8 cellular contexts compared by ENCODE assay signal in genomic region chr2:178195390-178196166, GRCh38. TPM values are rescaled to one million over a fixed set of nuclear protein-coding genes. Genes with fewer than 3 reads are reported as not detected.
DNase-seq lines count a peak whose midpoint lies in the region; ATAC-seq and TF ChIP-seq lines count a peak whose summit lies in the region.

No MANE protein-coding gene starts in this region.

- peak overlapping the region; percentile 79 for H3K4me3 ChIP-seq in AG04449 (ENCODE audit: low read depth, low read length)

- intact Hi-C loops in MCF 10A (cut with micrococcal nuclease), result loop anchor here (1.0 to 10.0 kb wide), 4 partner anchors 37 to 219 kb away; no protein-coding TSS in a partner anchor
- intact Hi-C loops in left colon (cut with DNase I, micrococcal nuclease), result loop anchor here in 1 of 2 donors (10.0 kb wide), 1 partner anchor 61 kb away; no protein-coding TSS in a partner anchor

- CTCF ChIA-PET in AG04449 (lab: Yijun Ruan, JAX) (interaction anchor here (1.0 to 2.1 kb wide), 5 partner anchors 10 to 219 kb away, joined by 3 to 11 read pairs (median 4); no protein-coding TSS in a partner anchor), MCF 10A (lab: Yijun Ruan, JAX) (interaction anchor here (0.6 to 2.5 kb wide), 20 partner anchors 12 to 223 kb away, joined by 3 to 19 read pairs (median 3); partner anchors contain the start of gene RBM45)

- H3K9me3 Mint-ChIP-seq in MCF 10A (ENCODE audit: unreplicated experiment), result no peaks in the 10 kb centered on the region
- no peaks in the 10 kb centered on the region for H3K9me3 Mint-ChIP-seq in mesothelial cell of epicardium

- no peak for DNase-seq in AG04449 (ENCODE audit: low read depth, low spot score)
- peak; percentile 8 for DNase-seq in HT-29 (ENCODE audit: low spot score)
- no peak for DNase-seq in MCF 10A (ENCODE audit: unreplicated experiment)
- DNase-seq in mesothelial cell of epicardium (ENCODE audit: low spot score in 2 of 2, unreplicated experiment in 2 of 2), result no peak
- DNase-seq in amniotic stem cell (lab: John Stamatoyannopoulos, UW), result no peak
- DNase-seq in activated effector memory CD4-positive, alpha-beta T cell treated with anti-CD3 and anti-CD28 coated beads, Interleukin-2, amount 50 U/mL, for 16 hours, result no peak
- no peak for DNase-seq in ureter (ENCODE audit: low spot score)
- DNase-seq in left colon, result no peak

- no peak for TF ChIP-seq CTCF in AG04449 (IDR thresholded peaks at IDR 0.05; ENCODE audit: insufficient read depth, low read length, missing control alignments)
- TF ChIP-seq CTCF in MCF 10A (IDR thresholded peaks at IDR 0.05; ENCODE audit: unreplicated experiment), result no peak
- no peak for TF ChIP-seq CTCF in mesothelial cell of epicardium (IDR thresholded peaks at IDR 0.05; ENCODE audit: unreplicated experiment)

- H3K36me3 Mint-ChIP-seq in MCF 10A (ENCODE audit: insufficient read depth, unreplicated experiment) (peaks cover 4% of the 10 kb centered on the region), mesothelial cell of epicardium (no peaks in the 10 kb centered on the region)

- TSS peak; percentile 38 for BruUV-seq in MCF 10A (replicated peaks; lab: Mats Ljungman, UMichigan)

- H3K27me3 Mint-ChIP-seq in MCF 10A (ENCODE audit: insufficient read depth, unreplicated experiment), result no peaks in the 10 kb centered on the region
- H3K27me3 Mint-ChIP-seq in mesothelial cell of epicardium (ENCODE audit: low read depth), result peaks cover 51% of the 10 kb centered on the region

- H3K27ac Mint-ChIP-seq in MCF 10A (ENCODE audit: low read depth, unreplicated experiment) (no peak overlapping the region), mesothelial cell of epicardium (no peak overlapping the region)

- ATAC-seq in left colon, result no peak

- H3K4me1 Mint-ChIP-seq in MCF 10A (ENCODE audit: insufficient read depth, unreplicated experiment), result peaks cover 21% of the 10 kb centered on the region
- peaks cover 10% of the 10 kb centered on the region for H3K4me1 Mint-ChIP-seq in mesothelial cell of epicardium

- H3K4me3 Mint-ChIP-seq in MCF 10A (ENCODE audit: unreplicated experiment) (peak overlapping the region; percentile 87), mesothelial cell of epicardium (peak overlapping the region; percentile 70)

- POLR2A ChIA-PET in AG04449 (lab: Yijun Ruan, JAX), result interaction anchor here (2.3 kb wide), 1 partner anchor 10 kb away, joined by 10 read pairs; no protein-coding TSS in a partner anchor
- POLR2A ChIA-PET in MCF 10A (lab: Yijun Ruan, JAX), result interaction anchor here (0.6 to 3.9 kb wide), 47 partner anchors 8 to 284 kb away, joined by 3 to 77 read pairs (median 5); partner anchors contain the start of genes PJVK, PLEKHA3, PRKRA and RBM45

RNA-seq across cellular contexts. Expression of gene OSBPL6, which starts 1.3 kb away (rescaled TPM):
- not detected in 2 replicates for total RNA-seq in HT-29 (2014; rRNA removed; shearing (Covaris generic))
- total RNA-seq in MCF 10A (2022) (26.2 and 43.1 TPM in 2 replicates), mesothelial cell of epicardium (2.1 to 3.1 TPM (median 2.8 TPM) in 3 replicates), ureter (2.4 TPM), left colon (1 to 10 TPM; 1.8 to 1.9 TPM)
